ENCODE assay signal across 22 cellular contexts in genomic region chr3:171313702-171314101, GRCh38.
"Had no signal": no experiment of that assay in that cellular context is flagged by ENCODE, and none has a peak within 500 bp of the region (broad histone marks: within the 10 kb centered on the region; RNA-seq: fewer than 3 reads in every experiment).

No MANE protein-coding gene starts in this region.

- H3K9me3 ChIP-seq: colonic mucosa, heart left ventricle, ovary, right atrium auricular region, suprapubic skin, thyroid gland had no signal

- H3K36me3 Mint-ChIP-seq: neural progenitor cell; stimulated activated effector memory CD8-positive, alpha-beta T cell treated with anti-CD3 and anti-CD28 coated beads, Interleukin-12 subunit alpha, Interleukin-12 subunit beta, amount 100 ng/mL, for 72 hours; type B pancreatic cell had no signal

- H3K27ac Mint-ChIP-seq: endodermal cell, type B pancreatic cell had no signal

- DNase-seq: colonic mucosa; effector CD4-positive, alpha-beta T cell; endodermal cell; heart left ventricle; hippocampal formation; left colon; left ventricle myocardium superior; mesenchymal stem cell; midbrain; nucleus accumbens; ovary; stimulated activated CD4-positive, alpha-beta T cell treated with anti-CD3 and anti-CD28 coated beads, Interleukin-2, amount 100 ng/mL, for 48 hours; stimulated activated CD8-positive, alpha-beta memory T cell treated with anti-CD3 and anti-CD28 coated beads, Interleukin-4, amount 100 ng/mL, for 48 hours; stimulated activated naive CD8-positive, alpha-beta T cell treated with anti-CD3 and anti-CD28 coated beads, Interleukin-15, Interleukin-2, amounts not matched to agents 100 U/mL and 50 U/mL, for 24 hours; thyroid gland had no signal

- H3K4me1 ChIP-seq: colonic mucosa, neural progenitor cell, suprapubic skin, thyroid gland had no signal

- ATAC-seq: heart left ventricle; left colon; left ventricle myocardium superior; stimulated activated effector memory CD8-positive, alpha-beta T cell treated with anti-CD3 and anti-CD28 coated beads, Interleukin-12 subunit alpha, Interleukin-12 subunit beta, amount 100 ng/mL, for 72 hours; stimulated activated naive CD8-positive, alpha-beta T cell treated with anti-CD3 and anti-CD28 coated beads, Interleukin-15, Interleukin-2, amounts not matched to agents 100 U/mL and 50 U/mL, for 24 hours had no signal

- H3K4me3 Mint-ChIP-seq: endodermal cell; neural progenitor cell; stimulated activated effector memory CD8-positive, alpha-beta T cell treated with anti-CD3 and anti-CD28 coated beads, Interleukin-12 subunit alpha, Interleukin-12 subunit beta, amount 100 ng/mL, for 72 hours; type B pancreatic cell had no signal

- H3K27ac ChIP-seq: colonic mucosa, heart left ventricle, neural progenitor cell, ovary, right atrium auricular region, suprapubic skin, thyroid gland had no signal

- H3K36me3 ChIP-seq: colonic mucosa, heart left ventricle, neural progenitor cell, ovary, right atrium auricular region, suprapubic skin, thyroid gland had no signal

- H3K27me3 Mint-ChIP-seq: type B pancreatic cell had no signal

- H3K9me3 Mint-ChIP-seq: endodermal cell; stimulated activated effector memory CD8-positive, alpha-beta T cell treated with anti-CD3 and anti-CD28 coated beads, Interleukin-12 subunit alpha, Interleukin-12 subunit beta, amount 100 ng/mL, for 72 hours; type B pancreatic cell had no signal

- H3K4me3 ChIP-seq: colonic mucosa, heart left ventricle, lung, neural progenitor cell, ovary, right atrium auricular region, smooth muscle cell, suprapubic skin, thyroid gland had no signal
